Comparison of ENCODE assay signal across 1 cellular context in genomic region chr12:102567031-102567985, GRCh38.
TF ChIP-seq lines count a peak whose summit lies in the region.

No MANE protein-coding gene starts in this region.

TF ChIP-seq in H1, 55 proteins besides CTCF, POLR2A, EP300 and RAD21 (continued from another document):
- TF ChIP-seq CHD7 (IDR thresholded peaks at IDR 0.05; ENCODE audit: insufficient replicate concordance, low read length): no peak
- TF ChIP-seq TCF12 (IDR thresholded peaks at IDR 0.05; ENCODE audit: low read depth, low read length): no peak
- TF ChIP-seq CHD1 (IDR thresholded peaks at IDR 0.05; ENCODE audit: low read depth, low read length): no peak
- no peak for TF ChIP-seq SP4 (IDR thresholded peaks at IDR 0.05; ENCODE audit: low read length)
- no peak for TF ChIP-seq ASH2L (IDR thresholded peaks at IDR 0.05; ENCODE audit: low read length)
- no peak for TF ChIP-seq SAP30 (IDR thresholded peaks at IDR 0.05; ENCODE audit: insufficient read depth, insufficient replicate concordance, low read length)
- no peak for TF ChIP-seq SP1 (IDR thresholded peaks at IDR 0.05; ENCODE audit: low read depth, low read length)
- no peak for TF ChIP-seq BCL11A (IDR thresholded peaks at IDR 0.05; ENCODE audit: low read depth in 2 of 2, low read length in 2 of 2)
- TF ChIP-seq SUZ12 (IDR thresholded peaks at IDR 0.05; ENCODE audit: low read length): no peak
